In genomic region chr1:47006437-47006836, GRCh38 we compare ENCODE assay signal across 5 cellular contexts. TPM values are rescaled to one million over a fixed set of nuclear protein-coding genes. Genes with fewer than 3 reads are reported as not detected.
"Had no signal": no experiment of that assay in that cellular context is flagged by ENCODE, and none has a peak within 500 bp of the region (broad histone marks: within the 10 kb centered on the region; RNA-seq: fewer than 3 reads in every experiment).

No MANE protein-coding gene starts in this region.

RNA-seq across cellular contexts. Expression of gene CYP4X1, which starts 17.0 kb away (rescaled TPM):
- total RNA-seq: LHCN-M2, OCI-LY7, PC-9, SJSA1, T-cell had no signal
